ENCODE assay signal across 20 cellular contexts in the genomic region with DNA sequence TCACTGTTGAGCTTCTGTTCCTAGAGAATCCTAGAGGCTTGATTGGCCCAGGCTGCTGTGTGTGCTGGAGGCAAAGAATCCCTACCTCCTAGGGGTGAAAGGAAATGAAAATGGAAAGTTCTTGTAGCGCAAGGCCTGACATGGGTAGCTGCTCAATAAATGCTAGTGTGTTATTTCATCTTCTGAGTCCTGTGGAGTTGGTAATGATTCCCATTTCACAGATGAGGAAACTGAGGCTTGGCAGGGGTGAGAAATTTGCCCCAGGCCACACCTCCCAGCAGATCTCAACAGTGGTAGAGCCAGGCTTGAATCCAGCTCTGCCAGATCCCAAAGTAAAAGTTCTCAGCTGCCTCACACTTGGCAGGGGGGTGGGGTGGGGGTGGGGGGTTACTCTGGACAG.
"Had no signal": no experiment of that assay in that cellular context is flagged by ENCODE, and none has a peak within 500 bp of the region (broad histone marks: within the 10 kb centered on the region; RNA-seq: fewer than 3 reads in every experiment).

No MANE protein-coding gene starts in this region.

- DNase-seq: Karpas-422, KG1, MG63, NCI-H1092, NCI-H1105 treated with DMSO at 0.1 percent for 48 hours, NCI-H1417 treated with DMSO at 0.1 percent for 48 hours, NCI-H146, NCI-H1694 treated with DMSO at 0.1 percent for 48 hours, NCI-H1930, NCI-H2081, NCI-H2107, NCI-H2227 treated with DMSO at 0.1 percent for 48 hours, NCI-H446, NCI-H510A, NCI-H524 treated with DMSO at 0.1 percent for 48 hours, NCI-H69, NCI-H774, RPMI8226, SHP77 had no signal

- H3K27ac ChIP-seq: HL-60 had no signal
